In genomic region chr1:1115830-1116700, GRCh38 we compare ENCODE assay signal across 8 cellular contexts. TPM values are rescaled to one million over a fixed set of nuclear protein-coding genes. Genes with fewer than 3 reads are reported as not detected.
A peak's percentile ranks its signal among the peaks of the same experiment; 100 is the strongest.
DNase-seq lines count a peak whose midpoint lies in the region; ATAC-seq, FAIRE-seq and TF ChIP-seq lines count a peak whose summit lies in the region.

C1orf159 (minus strand) TSS chr1:1116089; CDS start chr1:1091543, 24,546 bp downstream.

- CTCF ChIA-PET in IMR-90 (lab: Yijun Ruan, JAX) = no interaction called here

- POLR2A ChIA-PET in IMR-90 (lab: Charles Lee; ENCODE audit: unreplicated experiment) = no interaction called here

- peak within 1 kb of the TSS; percentile 84 for H3K4me3 ChIP-seq in IMR-90 (ENCODE audit: insufficient read depth, low read depth, low read length)
- peak within 1 kb of the TSS; percentile 57 for H3K4me3 ChIP-seq in mononuclear cell (ENCODE audit: low read length)

- peaks cover 10 to 33% of the 10 kb centered on the region in 2 experiments for H3K79me1 ChIP-seq in IMR-90 (ENCODE audit: low read depth in 1 of 2, low read length in 2 of 2)

- no TSS peak for BruUV-seq in IMR-90 (replicated peaks; lab: Mats Ljungman, UMichigan)

- 0 out of 2 replicates have a peak, but pooled peaks cover 3% of the 10 kb centered on the region for H3K36me3 ChIP-seq in IMR-90 (ENCODE audit: control insufficient read depth, insufficient read depth, low read length)

- FAIRE-seq in D721Med (lab: Jason Lieb, UNC) = no peak

- peak within 1 kb of the TSS; percentile 92 for H3K4me2 ChIP-seq in IMR-90 (ENCODE audit: low read depth, low read length)

- H2BK5ac ChIP-seq in IMR-90 (ENCODE audit: low read depth, low read length, poor library complexity, severe bottlenecking) = no peak within 1 kb of the TSS

- H2BK120ac ChIP-seq in IMR-90 (ENCODE audit: low read depth, low read length) = no peak within 1 kb of the TSS

- intact Hi-C loops in IMR-90 (cut with micrococcal nuclease) = loop anchor here (5.0 kb wide), 1 partner anchor 84 kb away; no protein-coding TSS in a partner anchor

- DNase-seq in D721Med (ENCODE audit: insufficient read length, low spot score) (peak; percentile 79), IMR-90 (peak; percentile 95), OCI-M2 (lab: John Stamatoyannopoulos, UW; ENCODE audit: unreplicated experiment) (peak; percentile 77), activated T-cell treated with anti-CD3 and anti-CD28 coated beads for 24 hours (ENCODE audit: low read depth) (peak; percentile 99), epithelial cell of prostate (ENCODE audit: low read depth, low spot score) (peak; percentile 75)
- peak; percentile 98 to 99 for DNase-seq in stimulated activated CD8-positive, alpha-beta memory T cell treated with anti-CD3 and anti-CD28 coated beads, Interleukin-2, amount 100 ng/mL, for 48 hours (ENCODE audit: low read depth in 2 of 2)

- WGBS in IMR-90 (ENCODE audit: extremely low coverage in 2 of 2, insufficient read length in 1 of 2), 2 experiments = 4% methylated on average over 27 of the region's 124 CpGs; no CpG with 5 or more reads in 1 of the 2 experiments

- H3K27ac ChIP-seq in IMR-90 (ENCODE audit: insufficient read depth, low read length) = peak within 1 kb of the TSS; percentile 20; the same call in 1 of the 2 replicates
- no peak within 1 kb of the TSS for H3K27ac ChIP-seq in epithelial cell of prostate

- TF ChIP-seq RAD21 in IMR-90 (IDR thresholded peaks at IDR 0.05; ENCODE audit: low read length) = no peak

- dilution Hi-C loops in IMR-90 (cut with HindIII; ENCODE audit: low sequenced_read_pairs, unreplicated experiment) = no loop called here

- peak within 1 kb of the TSS; percentile 96 for H2AFZ ChIP-seq in IMR-90 (replicated peaks; ENCODE audit: low read length, poor library complexity)

- no peak within 1 kb of the TSS; the same call in 1 of the 2 replicates for H3K56ac ChIP-seq in IMR-90 (ENCODE audit: extremely low read depth, insufficient read depth, low read length)

- peak within 1 kb of the TSS; percentile 55 for H3K9ac ChIP-seq in IMR-90 (ENCODE audit: low read depth, low read length)

- H3K18ac ChIP-seq in IMR-90 (ENCODE audit: low read depth, low read length) = no peak within 1 kb of the TSS

- peaks cover 7% of the 10 kb centered on the region; the same call in 1 of the 2 replicates for H3K9me1 ChIP-seq in IMR-90 (ENCODE audit: insufficient read depth, low read length)

- H3K23ac ChIP-seq in IMR-90 (ENCODE audit: low read depth, low read length) = no peak within 1 kb of the TSS; the same call in 1 of the 2 replicates

- H2AK9ac ChIP-seq in IMR-90 (replicated peaks; ENCODE audit: low read depth, low read length, poor library complexity) = peak within 1 kb of the TSS; percentile 61

- H4K91ac ChIP-seq in IMR-90 (ENCODE audit: insufficient read depth, low read depth, low read length) = no peak within 1 kb of the TSS

- peak within 1 kb of the TSS in 1 of 2 experiments; percentile 59; a peak in 1 of 4 replicates for H4K8ac ChIP-seq in IMR-90 (ENCODE audit: low read depth in 2 of 2, low read length in 2 of 2)

- TF ChIP-seq CTCF in D721Med (IDR thresholded peaks at IDR 0.05; ENCODE audit: insufficient read depth, missing control alignments) = no peak
- TF ChIP-seq CTCF in IMR-90 (conservative IDR thresholded peaks at IDR 0.05; ENCODE audit: low read depth, low read length) = no peak

- H2BK20ac ChIP-seq in IMR-90 (ENCODE audit: low read depth, low read length) = no peak within 1 kb of the TSS

- no peak within 1 kb of the TSS for H4K5ac ChIP-seq in IMR-90 (ENCODE audit: low read depth, low read length)

- H3K4me1 ChIP-seq in IMR-90 (ENCODE audit: control insufficient read depth, insufficient read depth, low read length) (0 out of 2 replicates have a peak, but pooled peaks cover 1% of the 10 kb centered on the region), mononuclear cell (ENCODE audit: insufficient read depth, low read length) (peaks cover 14% of the 10 kb centered on the region)

- in situ Hi-C loops in IMR-90 (cut with MboI; ENCODE audit: low sequenced_read_pairs) = no loop called here

- ATAC-seq in GM21528 (IDR thresholded peaks at IDR 0.05; ENCODE audit: low FRiP score, unreplicated experiment) = peak; percentile 91
- ATAC-seq in IMR-90 (ENCODE audit: low read depth) = peak; percentile 98

- H3K14ac ChIP-seq in IMR-90 (replicated peaks; ENCODE audit: low read depth, low read length) = no peak within 1 kb of the TSS

- H4K20me1 ChIP-seq in IMR-90 (ENCODE audit: insufficient read depth, low read length) = no peaks in the 10 kb centered on the region; the same call in 1 of the 2 replicates

- H2AK5ac ChIP-seq in IMR-90 (ENCODE audit: low read depth, low read length) = no peak within 1 kb of the TSS

- H3K4ac ChIP-seq in IMR-90 (ENCODE audit: low read depth, low read length) = no peak within 1 kb of the TSS

- no peak for TF ChIP-seq POLR2A in IMR-90 (IDR thresholded peaks at IDR 0.05; ENCODE audit: low read depth, low read length)

- H3K27me3 ChIP-seq in IMR-90 (ENCODE audit: control insufficient read depth, insufficient read depth, low read length) (no peaks in the 10 kb centered on the region; the same call in 1 of the 2 replicates), mononuclear cell (ENCODE audit: insufficient read depth, low read length) (no peaks in the 10 kb centered on the region)

- H2BK15ac ChIP-seq in IMR-90 (ENCODE audit: low read depth, low read length) = no peak within 1 kb of the TSS

- H3K9me3 ChIP-seq in IMR-90 (ENCODE audit: control insufficient read depth, insufficient read depth, low read length) (peaks cover 5% of the 10 kb centered on the region; the same call in 1 of the 2 replicates), mononuclear cell (ENCODE audit: low read depth, low read length) (no peaks in the 10 kb centered on the region)

TF ChIP-seq in IMR-90, 13 proteins besides CTCF, POLR2A, EP300 and RAD21:
- no peak for TF ChIP-seq FOS (IDR thresholded peaks at IDR 0.05; ENCODE audit: low read depth, low read length)
- TF ChIP-seq USF2 (IDR thresholded peaks at IDR 0.05; ENCODE audit: low read depth, low read length) = peak; percentile 17; the same call in 1 of the 2 replicates
- no peak for TF ChIP-seq CHD1 (IDR thresholded peaks at IDR 0.05; ENCODE audit: low read depth, low read length)
- no peak for TF ChIP-seq SMC3 (IDR thresholded peaks at IDR 0.05; ENCODE audit: low read depth, low read length)
- TF ChIP-seq RFX5 (IDR thresholded peaks at IDR 0.05; ENCODE audit: low read depth, low read length) = no peak
- TF ChIP-seq BHLHE40 (IDR thresholded peaks at IDR 0.05; ENCODE audit: low read depth, low read length) = 0 out of 2 replicates have a peak, but pooled peaks have one; percentile 5
- TF ChIP-seq CEBPB (IDR thresholded peaks at IDR 0.05; ENCODE audit: low read depth, low read length) = no peak
- peak; percentile 92 for TF ChIP-seq MXI1 (IDR thresholded peaks at IDR 0.05; ENCODE audit: borderline replicate concordance, low read depth, low read length)
- TF ChIP-seq NFE2L2 (IDR thresholded peaks at IDR 0.05; ENCODE audit: low read depth, low read length) = no peak
- no peak for TF ChIP-seq ELK1 (IDR thresholded peaks at IDR 0.05; ENCODE audit: borderline replicate concordance, low read depth, low read length)
- no peak for TF ChIP-seq MAFK (IDR thresholded peaks at IDR 0.05; ENCODE audit: low read depth, low read length)
- TF ChIP-seq MAZ (IDR thresholded peaks at IDR 0.05; ENCODE audit: borderline replicate concordance, low read depth, low read length) = peak; percentile 91
- no peak for TF ChIP-seq RCOR1 (IDR thresholded peaks at IDR 0.05; ENCODE audit: insufficient replicate concordance, low read length)

RNA-seq across cellular contexts. Expression of gene C1orf159, which starts in this region (rescaled TPM):
- total RNA-seq in IMR-90 (2012; rRNA removed) (2.5 and 2.9 TPM in 2 replicates), mononuclear cell (9.6 TPM)
- 12.6 and 15.5 TPM in 2 replicates for polyA plus RNA-seq in IMR-90 (2012; rRNA removed)
- polyA plus RNA-seq in IMR-90 (2012; cell fraction: cytosol; rRNA removed) = 8.0 and 11.2 TPM in 2 replicates
- 44.8 and 112 TPM in 2 replicates for polyA plus RNA-seq in IMR-90 (2012; cell fraction: nucleus; rRNA removed; ENCODE audit: low replicate concordance)
